Comparison of ENCODE assay signal across 1 cellular context in the genomic region with DNA sequence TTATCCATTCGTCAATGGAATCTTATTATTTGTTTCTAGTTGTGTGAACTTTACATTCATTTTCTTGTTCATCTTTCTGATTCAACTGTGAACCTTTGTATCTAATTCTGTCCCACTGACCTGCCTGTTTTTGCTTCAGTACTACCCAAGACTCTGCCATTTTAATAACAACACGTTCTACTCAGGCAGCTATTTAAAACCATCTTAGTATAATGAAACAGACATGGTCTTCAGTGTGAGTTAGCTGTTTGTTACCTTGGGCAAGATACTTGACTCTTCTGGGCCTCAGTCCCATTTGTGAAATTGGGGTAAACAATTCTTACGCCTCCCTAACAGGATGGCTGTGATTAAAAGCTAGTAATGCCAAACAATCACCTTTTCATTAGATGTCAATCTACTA.
TF ChIP-seq lines count a peak whose summit lies in the region.

No MANE protein-coding gene starts in this region.

TF ChIP-seq in GM12878, 131 proteins besides CTCF, POLR2A, EP300 and RAD21:
- TF ChIP-seq FOXM1 (IDR thresholded peaks at IDR 0.05; ENCODE audit: low read depth, low read length) (no peak), NFYA (IDR thresholded peaks at IDR 0.05; ENCODE audit: borderline replicate concordance, low read depth, low read length) (no peak), MYB (IDR thresholded peaks at IDR 0.05; ENCODE audit: borderline replicate concordance, low read depth, low read length) (no peak), NR2F1 (conservative IDR thresholded peaks at IDR 0.05) (no peak), EGR1 (IDR thresholded peaks at IDR 0.05; ENCODE audit: borderline replicate concordance in 1 of 2, low read depth in 2 of 2, low read length in 2 of 2) (no peak), MYC (IDR thresholded peaks at IDR 0.05; ENCODE audit: insufficient read depth, insufficient read length, insufficient replicate concordance, low read length, severe bottlenecking) (no peak), ZZZ3 (IDR thresholded peaks at IDR 0.05; ENCODE audit: control insufficient read depth, insufficient read length, low read depth) (no peak), RCOR1 (conservative IDR thresholded peaks at IDR 0.05; ENCODE audit: low read depth, low read length) (no peak), ZBED1 (IDR thresholded peaks at IDR 0.05; ENCODE audit: borderline replicate concordance) (no peak), FOS (IDR thresholded peaks at IDR 0.05; ENCODE audit: borderline replicate concordance, extremely low read depth, insufficient read length) (no peak), CREB1 (IDR thresholded peaks at IDR 0.05; ENCODE audit: low read depth) (no peak), SMAD1 (IDR thresholded peaks at IDR 0.05; ENCODE audit: low read depth, partially characterized antibody) (no peak)
- TF ChIP-seq, protein P1, sequence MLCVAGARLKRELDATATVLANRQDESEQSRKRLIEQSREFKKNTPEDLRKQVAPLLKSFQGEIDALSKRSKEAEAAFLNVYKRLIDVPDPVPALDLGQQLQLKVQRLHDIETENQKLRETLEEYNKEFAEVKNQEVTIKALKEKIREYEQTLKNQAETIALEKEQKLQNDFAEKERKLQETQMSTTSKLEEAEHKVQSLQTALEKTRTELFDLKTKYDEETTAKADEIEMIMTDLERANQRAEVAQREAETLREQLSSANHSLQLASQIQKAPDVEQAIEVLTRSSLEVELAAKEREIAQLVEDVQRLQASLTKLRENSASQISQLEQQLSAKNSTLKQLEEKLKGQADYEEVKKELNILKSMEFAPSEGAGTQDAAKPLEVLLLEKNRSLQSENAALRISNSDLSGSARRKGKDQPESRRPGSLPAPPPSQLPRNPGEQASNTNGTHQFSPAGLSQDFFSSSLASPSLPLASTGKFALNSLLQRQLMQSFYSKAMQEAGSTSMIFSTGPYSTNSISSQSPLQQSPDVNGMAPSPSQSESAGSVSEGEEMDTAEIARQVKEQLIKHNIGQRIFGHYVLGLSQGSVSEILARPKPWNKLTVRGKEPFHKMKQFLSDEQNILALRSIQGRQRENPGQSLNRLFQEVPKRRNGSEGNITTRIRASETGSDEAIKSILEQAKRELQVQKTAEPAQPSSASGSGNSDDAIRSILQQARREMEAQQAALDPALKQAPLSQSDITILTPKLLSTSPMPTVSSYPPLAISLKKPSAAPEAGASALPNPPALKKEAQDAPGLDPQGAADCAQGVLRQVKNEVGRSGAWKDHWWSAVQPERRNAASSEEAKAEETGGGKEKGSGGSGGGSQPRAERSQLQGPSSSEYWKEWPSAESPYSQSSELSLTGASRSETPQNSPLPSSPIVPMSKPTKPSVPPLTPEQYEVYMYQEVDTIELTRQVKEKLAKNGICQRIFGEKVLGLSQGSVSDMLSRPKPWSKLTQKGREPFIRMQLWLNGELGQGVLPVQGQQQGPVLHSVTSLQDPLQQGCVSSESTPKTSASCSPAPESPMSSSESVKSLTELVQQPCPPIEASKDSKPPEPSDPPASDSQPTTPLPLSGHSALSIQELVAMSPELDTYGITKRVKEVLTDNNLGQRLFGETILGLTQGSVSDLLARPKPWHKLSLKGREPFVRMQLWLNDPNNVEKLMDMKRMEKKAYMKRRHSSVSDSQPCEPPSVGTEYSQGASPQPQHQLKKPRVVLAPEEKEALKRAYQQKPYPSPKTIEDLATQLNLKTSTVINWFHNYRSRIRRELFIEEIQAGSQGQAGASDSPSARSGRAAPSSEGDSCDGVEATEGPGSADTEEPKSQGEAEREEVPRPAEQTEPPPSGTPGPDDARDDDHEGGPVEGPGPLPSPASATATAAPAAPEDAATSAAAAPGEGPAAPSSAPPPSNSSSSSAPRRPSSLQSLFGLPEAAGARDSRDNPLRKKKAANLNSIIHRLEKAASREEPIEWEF (IDR thresholded peaks at IDR 0.05; ENCODE audit: insufficient replicate concordance, low read depth, low read length), result no peak
